22 cellular contexts compared by ENCODE assay signal in genomic region chr9:68970150-68970549, GRCh38. TPM values are rescaled to one million over a fixed set of nuclear protein-coding genes. Genes with fewer than 3 reads are reported as not detected.
A peak's percentile ranks its signal among the peaks of the same experiment; 100 is the strongest.
DNase-seq lines count a peak whose midpoint lies in the region; ATAC-seq, FAIRE-seq and TF ChIP-seq lines count a peak whose summit lies in the region.
"Had no signal": no experiment of that assay in that cellular context is flagged by ENCODE, and none has a peak within 500 bp of the region (broad histone marks: within the 10 kb centered on the region; RNA-seq: fewer than 3 reads in every experiment).

No MANE protein-coding gene starts in this region.

- intact Hi-C loops in CD14-positive monocyte (cut with micrococcal nuclease), result no loop called here
- intact Hi-C loops in aorta (cut with DNase I), result no loop called here

- H3K27ac ChIP-seq in aorta (ENCODE audit: low read depth in 1 of 2, low read length in 2 of 2), result no peak overlapping the region
- H3K27ac ChIP-seq: esophagus squamous epithelium, suprapubic skin had no signal

- no peak overlapping the region for H3K4me3 Mint-ChIP-seq in CD14-positive monocyte
- H3K4me3 Mint-ChIP-seq: activated CD8-positive, alpha-beta T cell treated with anti-CD3 and anti-CD28 coated beads for 36 hours; activated naive CD8-positive, alpha-beta T cell treated with anti-CD3 and anti-CD28 coated beads, Interleukin-2, amount 10 ng/mL, durations not matched to agents 7 days and 5 days; naive thymus-derived CD4-positive, alpha-beta T cell; WTC11 had no signal

- DNase-seq in DMS153 (lab: John Stamatoyannopoulos, UW) (peak; percentile 96), NCI-H1092 treated with DMSO at 0.1 percent for 48 hours (lab: John Stamatoyannopoulos, UW) (peak; percentile 50), NCI-H2196 treated with DMSO at 0.1 percent for 48 hours (lab: John Stamatoyannopoulos, UW; ENCODE audit: unreplicated experiment) (peak; percentile 22), RPMI8226 (no peak), CD14-positive monocyte (ENCODE audit: low spot score) (no peak), aorta (no peak), HAP-1 (ENCODE audit: low spot score in 2 of 2) (no peak)
- DNase-seq: activated CD8-positive, alpha-beta T cell treated with anti-CD3 and anti-CD28 coated beads for 36 hours; activated naive CD8-positive, alpha-beta T cell treated with anti-CD3 and anti-CD28 coated beads, Interleukin-2, amount 10 ng/mL, durations not matched to agents 7 days and 5 days; esophagus squamous epithelium; HCEC 1CT; naive thymus-derived CD4-positive, alpha-beta T cell; NCI-H1694 treated with DMSO at 0.1 percent for 48 hours; SIG-M5 had no signal

- H3K36me3 ChIP-seq in aorta (ENCODE audit: control insufficient read depth in 1 of 2, insufficient read depth in 2 of 2, low read length in 1 of 2) (no peaks in the 10 kb centered on the region), HAP-1 (replicated peaks) (no peaks in the 10 kb centered on the region)
- H3K36me3 ChIP-seq: esophagus squamous epithelium, suprapubic skin had no signal

- TF ChIP-seq CTCF in CD14-positive monocyte (IDR thresholded peaks at IDR 0.05), result no peak

- peaks cover 38% of the 10 kb centered on the region for H3K4me1 Mint-ChIP-seq in CD14-positive monocyte

- no peaks in the 10 kb centered on the region for H3K27me3 Mint-ChIP-seq in CD14-positive monocyte (ENCODE audit: low read depth in 3 of 3)
- H3K27me3 Mint-ChIP-seq: naive thymus-derived CD4-positive, alpha-beta T cell had no signal

- H3K9me3 ChIP-seq in aorta (ENCODE audit: control insufficient read depth, low read length) (no peaks in the 10 kb centered on the region), HAP-1 (no peaks in the 10 kb centered on the region)
- H3K9me3 ChIP-seq: esophagus squamous epithelium, suprapubic skin had no signal

- FAIRE-seq in islet of Langerhans (lab: Jason Lieb, UNC), result peak; percentile 30
- FAIRE-seq: bronchial epithelial cell had no signal

- no peak for ATAC-seq in aorta (ENCODE audit: low FRiP score)
- ATAC-seq: activated CD8-positive, alpha-beta T cell treated with anti-CD3 and anti-CD28 coated beads for 36 hours; naive thymus-derived CD4-positive, alpha-beta T cell; WTC11 had no signal

- peaks cover 0 to 7% (median 3%) of the 10 kb centered on the region in 7 donors for H3K9me3 Mint-ChIP-seq in CD14-positive monocyte
- H3K9me3 Mint-ChIP-seq: activated naive CD8-positive, alpha-beta T cell treated with anti-CD3 and anti-CD28 coated beads, Interleukin-2, amount 10 ng/mL, durations not matched to agents 7 days and 5 days; WTC11 had no signal

- in situ Hi-C loops in HAP-1 (cut with MboI; ENCODE audit: low sequenced_read_pairs), result no loop called here

- peaks cover 24 to 32% of the 10 kb centered on the region in 2 donors for H3K36me3 Mint-ChIP-seq in CD14-positive monocyte
- H3K36me3 Mint-ChIP-seq: activated naive CD8-positive, alpha-beta T cell treated with anti-CD3 and anti-CD28 coated beads, Interleukin-2, amount 10 ng/mL, durations not matched to agents 7 days and 5 days; WTC11 had no signal

- H3K4me3 ChIP-seq in aorta (ENCODE audit: low read length in 2 of 2) (no peak overlapping the region), HAP-1 (no peak overlapping the region)
- H3K4me3 ChIP-seq: esophagus squamous epithelium, smooth muscle cell, suprapubic skin had no signal

- H3K4me1 ChIP-seq in aorta (ENCODE audit: control insufficient read depth in 1 of 2, insufficient read depth in 2 of 2, low read length in 2 of 2) (peaks cover 0 to 2% of the 10 kb centered on the region in 2 donors), HAP-1 (no peaks in the 10 kb centered on the region)
- H3K4me1 ChIP-seq: esophagus squamous epithelium, suprapubic skin had no signal

- WGBS in aorta, 2 donors, result 69 to 77% methylated on average over 2 of the region's 2 CpGs

- H3K27ac Mint-ChIP-seq in CD14-positive monocyte, result no peak overlapping the region
- H3K27ac Mint-ChIP-seq: activated CD8-positive, alpha-beta T cell treated with anti-CD3 and anti-CD28 coated beads for 36 hours; activated naive CD8-positive, alpha-beta T cell treated with anti-CD3 and anti-CD28 coated beads, Interleukin-2, amount 10 ng/mL, durations not matched to agents 7 days and 5 days; naive thymus-derived CD4-positive, alpha-beta T cell; WTC11 had no signal

- H3K27me3 ChIP-seq in aorta (ENCODE audit: control insufficient read depth in 1 of 2, insufficient read depth in 2 of 2, low read length in 1 of 2) (no peaks in the 10 kb centered on the region), HAP-1 (ENCODE audit: low read depth) (peaks cover 4% of the 10 kb centered on the region; the same call in 1 of the 2 replicates)
- H3K27me3 ChIP-seq: esophagus squamous epithelium, suprapubic skin had no signal

RNA-seq across cellular contexts. Expression of gene PRKACG, which starts 43.8 kb away (rescaled TPM):
- not detected for polyA plus RNA-seq in CD14-positive monocyte
- total RNA-seq in aorta, result not detected
- not detected for polyA plus RNA-seq in aorta
- total RNA-seq: activated CD8-positive, alpha-beta T cell treated with anti-CD3 and anti-CD28 coated beads for 36 hours; activated naive CD8-positive, alpha-beta T cell treated with anti-CD3 and anti-CD28 coated beads, Interleukin-2, amount 10 ng/mL, durations not matched to agents 7 days and 5 days; bronchial epithelial cell; esophagus squamous epithelium; glomerular endothelial cell; liver; naive thymus-derived CD4-positive, alpha-beta T cell; smooth muscle cell; suprapubic skin; T-helper 1 cell treated with Interleukin-12 subunit alpha and Interleukin-12 subunit beta and Interleukin-4 antibody, amounts not matched to agents 30 ng/mL and 1 ng/mL, for 36 hours; WTC11 had no signal
- polyA plus RNA-seq: liver; naive thymus-derived CD4-positive, alpha-beta T cell; smooth muscle cell had no signal

Comparison
In these comparisons a context has a peak if more than half of its experiments do, and no peak if none do; other contexts are left out.
1. DNase-seq: peak in DMS153 (single experiment), NCI-H1092 treated with DMSO at 0.1 percent for 48 hours (single experiment) and NCI-H2196 treated with DMSO at 0.1 percent for 48 hours (single experiment); none in RPMI8226 (single experiment), CD14-positive monocyte (single experiment), aorta (0 of 2) and HAP-1 (0 of 2).